Comparison of ENCODE assay signal across 9 cellular contexts in the genomic region with DNA sequence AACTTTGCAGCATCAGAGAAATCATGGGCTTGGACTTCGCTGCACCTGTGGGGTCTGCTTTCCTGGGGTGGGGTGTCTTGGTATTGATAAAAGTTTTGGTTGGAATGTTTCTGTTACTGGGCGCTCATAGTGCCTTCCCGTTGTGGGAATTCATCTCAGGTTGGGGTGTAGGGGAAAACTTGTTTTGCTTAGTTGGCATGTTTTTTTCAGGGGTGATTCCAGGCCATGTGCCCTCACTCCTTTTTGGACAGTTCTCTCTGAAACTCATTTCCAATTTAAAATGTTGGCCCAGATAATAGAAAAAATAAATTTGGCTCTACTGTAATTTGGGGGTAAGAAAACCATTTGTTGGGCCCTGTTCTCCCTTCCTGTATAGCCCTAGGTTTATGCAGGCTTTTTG. TPM values are rescaled to one million over a fixed set of nuclear protein-coding genes. Genes with fewer than 3 reads are reported as not detected.
DNase-seq lines count a peak whose midpoint lies in the region; ATAC-seq and TF ChIP-seq lines count a peak whose summit lies in the region.
"Had no signal": no experiment of that assay in that cellular context is flagged by ENCODE, and none has a peak within 500 bp of the region (broad histone marks: within the 10 kb centered on the region; RNA-seq: fewer than 3 reads in every experiment).

No MANE protein-coding gene starts in this region.

- H3K27me3 Mint-ChIP-seq in nephron (ENCODE audit: low read depth): peaks cover 7% of the 10 kb centered on the region

- WGBS in ectodermal cell, 2 experiments: 54 to 62% methylated on average over 3 of the region's 3 CpGs

- no peaks in the 10 kb centered on the region for H3K9me2 ChIP-seq in Karpas-422 (replicated peaks; ENCODE audit: insufficient read depth, low read length)

- H3K27ac ChIP-seq in Karpas-422 (ENCODE audit: low read length) (no peak overlapping the region), ectodermal cell (ENCODE audit: insufficient read depth, low read depth, low read length, poor library complexity, severe bottlenecking) (no peak overlapping the region)

- DNase-seq in BJ (ENCODE audit: low read depth): no peak
- no peak for DNase-seq in Karpas-422
- DNase-seq in NCI-H82 (lab: John Stamatoyannopoulos, UW): no peak
- no peak for DNase-seq in HUDEP-2 (lab: John Stamatoyannopoulos, UW; ENCODE audit: unreplicated experiment in 76 of 76)
- no peak for DNase-seq in kidney tubule cell (ENCODE audit: low spot score)
- DNase-seq: activated CD4-positive, CD25-positive, alpha-beta regulatory T cell treated with anti-CD3 and anti-CD28 coated beads, Interleukin-2, amount 50 U/mL, for 72 hours had no signal

- peak overlapping the region; percentile 81 to 93 (median 89) for H3K4me3 Mint-ChIP-seq in nephron

- no peaks in the 10 kb centered on the region for H3K9me3 Mint-ChIP-seq in nephron

- H4K20me1 ChIP-seq in Karpas-422 (ENCODE audit: insufficient read depth, low read depth, low read length): no peaks in the 10 kb centered on the region

- no peak for ATAC-seq in HG02588 (IDR thresholded peaks at IDR 0.05; ENCODE audit: unreplicated experiment)

- POLR2A ChIA-PET in BJ (lab: Charles Lee): no interaction called here

- no peaks in the 10 kb centered on the region for H3K79me2 ChIP-seq in Karpas-422 (ENCODE audit: low read length)

- H3K9ac ChIP-seq in Karpas-422 (ENCODE audit: low read length): peak overlapping the region; percentile 77

- peaks cover 39% of the 10 kb centered on the region for H3K4me1 ChIP-seq in Karpas-422 (ENCODE audit: low read length)
- no peaks in the 10 kb centered on the region for H3K4me1 ChIP-seq in ectodermal cell (ENCODE audit: control insufficient read depth, insufficient read depth, low read length)

- peaks cover 18% of the 10 kb centered on the region for H3K4me1 Mint-ChIP-seq in nephron

- H3K27me3 ChIP-seq in BJ (ENCODE audit: control insufficient read depth, insufficient read depth, low read length) (no peaks in the 10 kb centered on the region; the same call in none of the 2 replicates), Karpas-422 (ENCODE audit: low read length) (no peaks in the 10 kb centered on the region), ectodermal cell (ENCODE audit: control insufficient read depth, insufficient read depth, low read length, poor library complexity, severe bottlenecking) (peaks cover 3% of the 10 kb centered on the region)

- H3K36me3 Mint-ChIP-seq in nephron (ENCODE audit: low read depth): peaks cover 10% of the 10 kb centered on the region

- CTCF ChIA-PET in BJ (lab: Yijun Ruan, JAX): interaction anchor here (0.6 to 1.8 kb wide), 8 partner anchors 12 to 175 kb away, joined by 3 to 7 read pairs (median 4); no protein-coding TSS in a partner anchor

- TF ChIP-seq CTCF in BJ (IDR thresholded peaks at IDR 0.05; ENCODE audit: insufficient read depth, low read depth, low read length): no peak
- no peak for TF ChIP-seq CTCF in nephron (IDR thresholded peaks at IDR 0.05; ENCODE audit: unreplicated experiment in 3 of 3)

- peak overlapping the region; percentile 98 for H3K4me2 ChIP-seq in Karpas-422 (ENCODE audit: low read depth, low read length, poor library complexity, severe bottlenecking)

- H3K9me3 ChIP-seq in Karpas-422 (ENCODE audit: low read length): no peaks in the 10 kb centered on the region
- no peaks in the 10 kb centered on the region for H3K9me3 ChIP-seq in ectodermal cell (ENCODE audit: control insufficient read depth, low read length)

- H3K36me3 ChIP-seq in BJ (ENCODE audit: control insufficient read depth, insufficient read depth, low read length) (no peaks in the 10 kb centered on the region; the same call in 1 of the 2 replicates), Karpas-422 (ENCODE audit: insufficient read depth, low read length) (no peaks in the 10 kb centered on the region), ectodermal cell (ENCODE audit: control insufficient read depth, insufficient read depth, low read length) (no peaks in the 10 kb centered on the region)

- H3K4me3 ChIP-seq in BJ (ENCODE audit: low read depth, low read length): peak overlapping the region; percentile 72
- H3K4me3 ChIP-seq in Karpas-422 (ENCODE audit: low read length): peak overlapping the region; percentile 80
- H3K4me3 ChIP-seq in ectodermal cell (ENCODE audit: insufficient read depth, low read depth, low read length): peak overlapping the region; percentile 58

- H3K27ac Mint-ChIP-seq in nephron: peak overlapping the region; percentile 26 to 83 (median 78)

- no peak overlapping the region; the same call in 1 of the 2 replicates for H2AFZ ChIP-seq in Karpas-422 (ENCODE audit: low read length)

RNA-seq across cellular contexts. Expression of a gene that starts 1.5 kb away (rescaled TPM):
- 106 and 124 TPM in 2 replicates for polyA plus RNA-seq in BJ (2011; rRNA removed)
- polyA minus RNA-seq in BJ (2011; rRNA and poly(A)+ RNA removed): 71.6 and 73.9 TPM in 2 replicates
- total RNA-seq in Karpas-422 (2014; rRNA removed; shearing (Covaris generic); ENCODE audit: low replicate concordance): 9.2 and 11.8 TPM in 2 replicates
- 31.3 TPM for polyA plus RNA-seq in ectodermal cell (2013, experiment 1 of 4)
- 35.0 TPM for polyA plus RNA-seq in ectodermal cell (2013, experiment 2 of 4)
- polyA plus RNA-seq in ectodermal cell (2013, experiment 3 of 4): 31.1 TPM
- polyA plus RNA-seq in ectodermal cell (2013, experiment 4 of 4): 31.4 TPM
